18 cellular contexts compared by ENCODE assay signal in genomic region chr3:46901591-46902187, GRCh38. TPM values are rescaled to one million over a fixed set of nuclear protein-coding genes. Genes with fewer than 3 reads are reported as not detected.
DNase-seq lines count a peak whose midpoint lies in the region; ATAC-seq, FAIRE-seq and TF ChIP-seq lines count a peak whose summit lies in the region.
"Had no signal": no experiment of that assay in that cellular context is flagged by ENCODE, and none has a peak within 500 bp of the region (broad histone marks: within the 10 kb centered on the region; RNA-seq: fewer than 3 reads in every experiment).

No MANE protein-coding gene starts in this region.

- no peaks in the 10 kb centered on the region for H3K36me3 Mint-ChIP-seq in activated T-cell treated with anti-CD3 and anti-CD28 coated beads, Interleukin-2, amount 50 U/mL, for 4 hours (ENCODE audit: insufficient read depth)
- H3K36me3 Mint-ChIP-seq: CD4-positive, alpha-beta memory T cell had no signal

- H3K9ac ChIP-seq in kidney (ENCODE audit: low read length in 2 of 2) = no peak overlapping the region

- H3K36me3 ChIP-seq in heart right ventricle (no peaks in the 10 kb centered on the region), kidney (ENCODE audit: control insufficient read depth in 1 of 2, insufficient read depth in 2 of 2, low read length in 2 of 2) (peaks cover 0 to 21% of the 10 kb centered on the region in 2 donors), osteoblast (ENCODE audit: insufficient read depth, low read length) (no peaks in the 10 kb centered on the region)
- H3K36me3 ChIP-seq: BE2C had no signal

- no peak overlapping the region for H3K4me3 ChIP-seq in right cardiac atrium (ENCODE audit: low read length)
- no peak overlapping the region for H3K4me3 ChIP-seq in heart right ventricle
- H3K4me3 ChIP-seq in kidney (ENCODE audit: low read length in 2 of 2) = no peak overlapping the region
- H3K4me3 ChIP-seq in osteoblast (ENCODE audit: insufficient read depth, low read length) = no peak overlapping the region
- H3K4me3 ChIP-seq: A549, GM12878 had no signal

- H3K4me3 Mint-ChIP-seq in activated T-cell treated with anti-CD3 and anti-CD28 coated beads, Interleukin-2, amount 50 U/mL, for 4 hours = no peak overlapping the region
- H3K4me3 Mint-ChIP-seq: CD4-positive, alpha-beta memory T cell had no signal

- intact Hi-C loops in right cardiac atrium (cut with DNase I) = loop anchor here in 1 of 4 donors (5.0 kb wide), 1 partner anchor 34 kb away; no protein-coding TSS in a partner anchor
- intact Hi-C loops in heart right ventricle (cut with DNase I) = no loop called here
- intact Hi-C loops in kidney (cut with DNase I) = no loop called here

- H3K79me2 ChIP-seq in osteoblast (ENCODE audit: insufficient read depth, low read length) = no peaks in the 10 kb centered on the region

- no peak overlapping the region for H3K4me2 ChIP-seq in osteoblast (ENCODE audit: insufficient read depth, low read length)
- H3K4me2 ChIP-seq: A549 had no signal

- H3K9me3 ChIP-seq in right cardiac atrium (ENCODE audit: control insufficient read depth, low read length) (no peaks in the 10 kb centered on the region), heart right ventricle (no peaks in the 10 kb centered on the region), kidney (ENCODE audit: control insufficient read depth in 1 of 2, low read length in 2 of 2) (no peaks in the 10 kb centered on the region), osteoblast (ENCODE audit: low read depth, low read length) (no peaks in the 10 kb centered on the region)
- H3K9me3 ChIP-seq: A549, BE2C had no signal

- FAIRE-seq in kidney (lab: Jason Lieb, UNC) = no peak
- FAIRE-seq: A549, GM12878, GM18507, HTR-8/SVneo had no signal

- 94% methylated on average over 17 of the region's 17 CpGs for WGBS in right cardiac atrium
- 95% methylated on average over 17 of the region's 17 CpGs for WGBS in heart right ventricle, 2 donors

- no peak for TF ChIP-seq CTCF in heart right ventricle (IDR thresholded peaks at IDR 0.05)
- TF ChIP-seq CTCF in kidney (IDR thresholded peaks at IDR 0.05; ENCODE audit: borderline replicate concordance, extremely low read depth, insufficient read depth) = no peak
- no peak for TF ChIP-seq CTCF in osteoblast (IDR thresholded peaks at IDR 0.05; ENCODE audit: extremely low read depth, low read depth, low read length)

- DNase-seq in right cardiac atrium (peak; percentile 9 to 50 (median 44)), heart right ventricle (no peak), kidney (peak; percentile 70), osteoblast (ENCODE audit: insufficient read length, low spot score, missing footprints) (peak; percentile 69), HuH-7 (ENCODE audit: low spot score) (no peak)
- DNase-seq in activated T-cell treated with anti-CD3 and anti-CD28 coated beads, Interleukin-2, amount 50 U/mL, for 4 hours = no peak
- DNase-seq: BE2C, DMS79, HCEC 1CT had no signal

- H3K9me3 Mint-ChIP-seq in activated T-cell treated with anti-CD3 and anti-CD28 coated beads, Interleukin-2, amount 50 U/mL, for 4 hours = no peaks in the 10 kb centered on the region
- H3K9me3 Mint-ChIP-seq: CD4-positive, alpha-beta memory T cell had no signal

- H4K20me1 ChIP-seq in osteoblast (ENCODE audit: insufficient read depth, low read length) = no peaks in the 10 kb centered on the region

- no peaks in the 10 kb centered on the region for H3K27me3 ChIP-seq in right cardiac atrium (ENCODE audit: control insufficient read depth, insufficient read depth)
- H3K27me3 ChIP-seq in heart right ventricle = peaks cover 0 to 20% (median 11%) of the 10 kb centered on the region in 7 donors
- no peaks in the 10 kb centered on the region for H3K27me3 ChIP-seq in osteoblast (ENCODE audit: insufficient read depth, low read length)
- H3K27me3 ChIP-seq: BE2C had no signal

- peaks cover 2% of the 10 kb centered on the region for H3K4me1 ChIP-seq in right cardiac atrium (ENCODE audit: control insufficient read depth, insufficient read depth, low read length)
- H3K4me1 ChIP-seq in heart right ventricle = peaks cover 0 to 23% (median 15%) of the 10 kb centered on the region in 9 donors
- peaks cover 0 to 2% of the 10 kb centered on the region in 2 donors for H3K4me1 ChIP-seq in kidney (ENCODE audit: control insufficient read depth in 1 of 2, insufficient read depth in 1 of 2, low read depth in 1 of 2, low read length in 2 of 2)
- no peaks in the 10 kb centered on the region for H3K4me1 ChIP-seq in osteoblast (ENCODE audit: insufficient read depth, low read length)
- H3K4me1 ChIP-seq: A549, BE2C had no signal

- no peak for ATAC-seq in right cardiac atrium
- ATAC-seq in heart right ventricle = no peak
- ATAC-seq in HG02763 (IDR thresholded peaks at IDR 0.05; ENCODE audit: unreplicated experiment) = no peak
- no peak for ATAC-seq in activated T-cell treated with anti-CD3 and anti-CD28 coated beads, Interleukin-2, amount 50 U/mL, for 4 hours
- ATAC-seq: A549, GM12878 had no signal

- peaks cover 14% of the 10 kb centered on the region for H3K27me3 Mint-ChIP-seq in activated T-cell treated with anti-CD3 and anti-CD28 coated beads, Interleukin-2, amount 50 U/mL, for 4 hours (ENCODE audit: low read depth)

- H3K4me1 Mint-ChIP-seq in activated T-cell treated with anti-CD3 and anti-CD28 coated beads, Interleukin-2, amount 50 U/mL, for 4 hours (ENCODE audit: low read depth) = peaks cover 5% of the 10 kb centered on the region

- H3K27ac ChIP-seq in right cardiac atrium (ENCODE audit: low read length) = no peak overlapping the region
- no peak overlapping the region for H3K27ac ChIP-seq in heart right ventricle
- no peak overlapping the region for H3K27ac ChIP-seq in kidney (ENCODE audit: low read depth in 2 of 2, low read length in 2 of 2)
- no peak overlapping the region for H3K27ac ChIP-seq in osteoblast (ENCODE audit: low read depth, low read length)
- H3K27ac ChIP-seq: A549, C4-2B had no signal

- no peak overlapping the region for H2AFZ ChIP-seq in osteoblast (ENCODE audit: low read length)

RNA-seq across cellular contexts. Expression of gene PTH1R, which starts 24.2 kb away (rescaled TPM):
- total RNA-seq in right cardiac atrium (10 to 100 TPM in 3 of 4 donors, 1 to 10 TPM in 1; 9.3 to 15.6 (median 12.6) TPM), heart right ventricle (10 to 100 TPM in 2 of 10 donors, 1 to 10 TPM in 8; 1.5 to 18.5 (median 3.0) TPM), kidney (286 TPM), osteoblast (0.29 and 0.36 TPM in 2 replicates)
- polyA plus RNA-seq in right cardiac atrium (18.5 TPM), heart right ventricle (10 to 100 TPM; 12.8 to 89.8 TPM), kidney (ENCODE audit: insufficient read depth, low read depth, low replicate concordance) (1,885 TPM)
- not detected for total RNA-seq in activated T-cell treated with anti-CD3 and anti-CD28 coated beads, Interleukin-2, amount 50 U/mL, for 4 hours
- total RNA-seq: CD4-positive, alpha-beta memory T cell; GM12878 had no signal
- polyA plus RNA-seq: CD4-positive, alpha-beta memory T cell; GM12878 had no signal

RNA-seq across cellular contexts. Expression of gene MYL3, which starts 38.4 kb away (rescaled TPM):
- total RNA-seq in right cardiac atrium (100 to 1,000 TPM in 3 of 4 donors, 10 to 100 TPM in 1; 42.7 to 442 (median 293) TPM), heart right ventricle (1,000 to 10,000 TPM; 5,377 to 9,904 (median 7,431) TPM), kidney (41.3 TPM), osteoblast (not detected in 2 replicates)
- polyA plus RNA-seq in right cardiac atrium (1,012 TPM), heart right ventricle (1,000 to 10,000 TPM; 7,541 to 8,578 TPM), kidney (ENCODE audit: insufficient read depth, low read depth, low replicate concordance) (81.9 TPM)
- total RNA-seq in activated T-cell treated with anti-CD3 and anti-CD28 coated beads, Interleukin-2, amount 50 U/mL, for 4 hours = not detected
- total RNA-seq: CD4-positive, alpha-beta memory T cell; GM12878; H4 had no signal
- polyA plus RNA-seq: AG04450; CD4-positive, alpha-beta memory T cell had no signal

Comparison
In these comparisons a context has a peak if more than half of its experiments do, and no peak if none do; other contexts are left out.
1. DNase-seq: peak in right cardiac atrium (3 of 3), kidney (single experiment) and osteoblast (single experiment); none in heart right ventricle (0 of 2), activated T-cell treated with anti-CD3 and anti-CD28 coated beads, Interleukin-2, amount 50 U/mL, for 4 hours (single experiment) and HuH-7 (single experiment).
2. RNA of gene PTH1R, which starts 24.2 kb away (total RNA-seq): 286 TPM in kidney (single experiment); 9.3 to 15.6 TPM in right cardiac atrium, 1.5 to 18.5 TPM in heart right ventricle, 0.29 to 0.36 TPM in osteoblast and not detected in activated T-cell treated with anti-CD3 and anti-CD28 coated beads, Interleukin-2, amount 50 U/mL, for 4 hours; every median in the first group is over 10 times any median in the second.
3. RNA of gene MYL3, which starts 38.4 kb away (total RNA-seq): 5,377 to 9,904 TPM in heart right ventricle, 42.7 to 442 TPM in right cardiac atrium and 41.3 TPM in kidney (single experiment); not detected in osteoblast and not detected in activated T-cell treated with anti-CD3 and anti-CD28 coated beads, Interleukin-2, amount 50 U/mL, for 4 hours; every median in the first group is over 10 times any median in the second.